ENCODE assay signal across 21 cellular contexts in genomic region chr9:112186695-112187094, GRCh38. TPM values are rescaled to one million over a fixed set of nuclear protein-coding genes. Genes with fewer than 3 reads are reported as not detected.
A peak's percentile ranks its signal among the peaks of the same experiment; 100 is the strongest.
DNase-seq lines count a peak whose midpoint lies in the region; ATAC-seq, FAIRE-seq and TF ChIP-seq lines count a peak whose summit lies in the region.
"Had no signal": no experiment of that assay in that cellular context is flagged by ENCODE, and none has a peak within 500 bp of the region (broad histone marks: within the 10 kb centered on the region; RNA-seq: fewer than 3 reads in every experiment).

No MANE protein-coding gene starts in this region.

- no peak overlapping the region for H3K27ac ChIP-seq in foreskin keratinocyte
- H3K27ac ChIP-seq: GM23248 had no signal

- H3K27me3 Mint-ChIP-seq in activated T-helper 2 cell treated with anti-CD3 and anti-CD28 coated beads, Interferon-gamma antibody, Interleukin-2, Interleukin-4, amounts not matched to agents 10 μg/mL and 5 μg/mL and 100 μg/mL, durations not matched to agents 14 hours and 24 hours and 36 hours (ENCODE audit: low read depth): peaks cover 10% of the 10 kb centered on the region

- H3K4me1 Mint-ChIP-seq in activated T-helper 2 cell treated with anti-CD3 and anti-CD28 coated beads, Interferon-gamma antibody, Interleukin-2, Interleukin-4, amounts not matched to agents 10 μg/mL and 5 μg/mL and 100 μg/mL, durations not matched to agents 14 hours and 24 hours and 36 hours (ENCODE audit: low read depth): peaks cover 11% of the 10 kb centered on the region

- DNase-seq in NCI-H69 (lab: John Stamatoyannopoulos, UW): peak; percentile 22
- DNase-seq in bronchial epithelial cell (ENCODE audit: low read depth): peak; percentile 91
- peak; percentile 75 to 85 for DNase-seq in foreskin keratinocyte
- no peak for DNase-seq in stimulated activated CD4-positive, alpha-beta T cell treated with anti-CD3 and anti-CD28 coated beads, Interleukin-4, amount 100 ng/mL, for 1 hour
- no peak for DNase-seq in activated T-helper 2 cell treated with anti-CD3 and anti-CD28 coated beads, Interferon-gamma antibody, Interleukin-2, Interleukin-4, amounts not matched to agents 10 μg/mL and 5 μg/mL and 100 μg/mL, durations not matched to agents 14 hours and 24 hours and 36 hours (ENCODE audit: low spot score)
- no peak for DNase-seq in HUDEP-2 (lab: John Stamatoyannopoulos, UW; ENCODE audit: unreplicated experiment in 76 of 76)
- DNase-seq in stimulated activated CD4-positive, alpha-beta T cell treated with anti-CD3 and anti-CD28 coated beads, Interleukin-15, amount 100 ng/mL, for 24 hours: no peak
- DNase-seq: ACHN; BE2C; C1 segment of cervical spinal cord; CD4-positive, CD25-positive, alpha-beta regulatory T cell; CD8-positive, alpha-beta memory T cell; COR-L47; DMS 273 treated with DMSO at 0.1 percent for 48 hours; DND-41; EL; GM23248 had no signal

- no peaks in the 10 kb centered on the region for H3K36me3 ChIP-seq in bronchial epithelial cell (ENCODE audit: control insufficient read depth, insufficient read depth, low read length)
- H3K36me3 ChIP-seq: BE2C, HAP-1 had no signal

- no peak overlapping the region for H3K4me3 Mint-ChIP-seq in activated T-helper 2 cell treated with anti-CD3 and anti-CD28 coated beads, Interferon-gamma antibody, Interleukin-2, Interleukin-4, amounts not matched to agents 10 μg/mL and 5 μg/mL and 100 μg/mL, durations not matched to agents 14 hours and 24 hours and 36 hours (ENCODE audit: low read depth)
- H3K4me3 Mint-ChIP-seq: CD4-positive, CD25-positive, alpha-beta regulatory T cell; CD8-positive, alpha-beta memory T cell had no signal

- no peaks in the 10 kb centered on the region for H3K27me3 ChIP-seq in bronchial epithelial cell (ENCODE audit: control insufficient read depth, insufficient read depth, low read length)
- no peaks in the 10 kb centered on the region for H3K27me3 ChIP-seq in foreskin keratinocyte
- H3K27me3 ChIP-seq: BE2C had no signal

- H3K4me1 ChIP-seq in foreskin keratinocyte: peaks cover 10% of the 10 kb centered on the region
- H3K4me1 ChIP-seq: BE2C, HAP-1 had no signal

- no peak for FAIRE-seq in bronchial epithelial cell (lab: Jason Lieb, UNC)
- FAIRE-seq: A204.1, GM12878, GM19239 had no signal

- H3K4me3 ChIP-seq in bronchial epithelial cell (ENCODE audit: low read depth, low read length): no peak overlapping the region
- H3K4me3 ChIP-seq: GM12878, GM23248, HAP-1 had no signal

- peak; percentile 95 for ATAC-seq in foreskin keratinocyte
- ATAC-seq: GM12878 had no signal

- no peak for TF ChIP-seq CTCF in bronchial epithelial cell (IDR thresholded peaks at IDR 0.05; ENCODE audit: insufficient read depth, low read length, severe bottlenecking)
- TF ChIP-seq CTCF in foreskin keratinocyte (conservative IDR thresholded peaks at IDR 0.05): no peak

- H3K9me3 Mint-ChIP-seq in activated T-helper 2 cell treated with anti-CD3 and anti-CD28 coated beads, Interferon-gamma antibody, Interleukin-2, Interleukin-4, amounts not matched to agents 10 μg/mL and 5 μg/mL and 100 μg/mL, durations not matched to agents 14 hours and 24 hours and 36 hours: peaks cover 14% of the 10 kb centered on the region

- H3K36me3 Mint-ChIP-seq in activated T-helper 2 cell treated with anti-CD3 and anti-CD28 coated beads, Interferon-gamma antibody, Interleukin-2, Interleukin-4, amounts not matched to agents 10 μg/mL and 5 μg/mL and 100 μg/mL, durations not matched to agents 14 hours and 24 hours and 36 hours (ENCODE audit: low read depth): peaks cover 9% of the 10 kb centered on the region
- H3K36me3 Mint-ChIP-seq: CD4-positive, CD25-positive, alpha-beta regulatory T cell had no signal

- no peak overlapping the region for H3K27ac Mint-ChIP-seq in activated T-helper 2 cell treated with anti-CD3 and anti-CD28 coated beads, Interferon-gamma antibody, Interleukin-2, Interleukin-4, amounts not matched to agents 10 μg/mL and 5 μg/mL and 100 μg/mL, durations not matched to agents 14 hours and 24 hours and 36 hours
- H3K27ac Mint-ChIP-seq: CD4-positive, CD25-positive, alpha-beta regulatory T cell; CD8-positive, alpha-beta memory T cell had no signal

- intact Hi-C loops in activated T-helper 2 cell treated with anti-CD3 and anti-CD28 coated beads, Interferon-gamma antibody, Interleukin-2, Interleukin-4, amounts not matched to agents 10 μg/mL and 5 μg/mL and 100 μg/mL, durations not matched to agents 14 hours and 24 hours and 36 hours (cut with micrococcal nuclease): no loop called here

RNA-seq across cellular contexts. Expression of gene SUSD1, which starts 11.6 kb away (rescaled TPM):
- 6.9 and 9.0 TPM in 2 replicates for total RNA-seq in bronchial epithelial cell
- 2.5 and 3.2 TPM in 2 replicates for total RNA-seq in foreskin keratinocyte
- polyA plus RNA-seq in foreskin keratinocyte: 1.1 and 1.9 TPM in 2 replicates
- 6.4 and 7.6 TPM in 2 replicates for total RNA-seq in activated T-helper 2 cell treated with anti-CD3 and anti-CD28 coated beads, Interferon-gamma antibody, Interleukin-2, Interleukin-4, amounts not matched to agents 10 μg/mL and 5 μg/mL and 100 μg/mL, durations not matched to agents 14 hours and 24 hours and 36 hours

Comparison
In these comparisons a context has a peak if more than half of its experiments do, and no peak if none do; other contexts are left out.
1. DNase-seq: peak in NCI-H69 (single experiment), bronchial epithelial cell (single experiment) and foreskin keratinocyte (2 of 2); none in stimulated activated CD4-positive, alpha-beta T cell treated with anti-CD3 and anti-CD28 coated beads, Interleukin-4, amount 100 ng/mL, for 1 hour (single experiment), activated T-helper 2 cell treated with anti-CD3 and anti-CD28 coated beads, Interferon-gamma antibody, Interleukin-2, Interleukin-4, amounts not matched to agents 10 μg/mL and 5 μg/mL and 100 μg/mL, durations not matched to agents 14 hours and 24 hours and 36 hours (single experiment), HUDEP-2 (0 of 76) and stimulated activated CD4-positive, alpha-beta T cell treated with anti-CD3 and anti-CD28 coated beads, Interleukin-15, amount 100 ng/mL, for 24 hours (single experiment).